Comparison of ENCODE assay signal across 8 cellular contexts in the genomic region with DNA sequence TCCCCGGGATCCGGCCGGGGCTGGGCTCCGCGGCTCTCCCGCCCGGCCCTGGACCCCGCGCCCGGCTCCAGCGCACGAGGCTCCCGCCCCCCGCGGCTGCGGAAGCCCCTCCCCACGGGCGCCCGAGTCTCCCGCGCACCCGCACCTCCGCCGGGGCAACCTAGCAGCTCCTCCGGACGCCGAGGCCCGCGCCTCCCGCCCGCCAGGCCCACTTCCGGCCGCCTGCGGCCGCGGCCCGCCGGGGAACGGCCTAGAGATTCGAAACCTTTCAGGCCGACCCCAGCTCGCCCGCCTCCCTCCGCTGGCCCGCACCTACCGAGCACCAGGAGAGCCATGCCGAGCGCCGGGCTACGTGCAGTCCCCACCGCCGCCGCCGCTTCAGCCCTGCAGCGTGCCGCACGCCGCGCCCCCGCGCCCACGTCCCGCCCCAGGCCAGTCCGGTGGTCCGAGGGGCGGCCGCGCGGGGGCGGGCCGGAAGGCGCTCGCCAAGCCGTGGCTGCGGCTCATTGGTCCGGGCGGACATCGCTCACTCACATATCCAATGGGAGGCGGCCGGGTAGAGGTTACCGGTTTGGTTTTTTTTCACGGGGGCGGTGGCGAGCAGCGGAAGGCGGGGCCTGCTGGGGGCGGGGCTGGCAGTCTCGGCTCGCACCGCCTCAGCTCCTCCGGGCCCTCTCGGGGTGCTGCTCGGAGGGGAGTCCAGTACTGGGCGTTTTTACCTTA. TPM values are rescaled to one million over a fixed set of nuclear protein-coding genes. Genes with fewer than 3 reads are reported as not detected.
DNase-seq lines count a peak whose midpoint lies in the region; ATAC-seq and TF ChIP-seq lines count a peak whose summit lies in the region.

Gene PDIA6 (minus strand): TSS at position 424 of the 723 bp plus-strand sequence. CDS start 89 bp downstream, at position 335.

- TF ChIP-seq EP300 in Ishikawa (IDR thresholded peaks at IDR 0.05; ENCODE audit: borderline replicate concordance) = no peak

- no peak for TF ChIP-seq RAD21 in Ishikawa (IDR thresholded peaks at IDR 0.05; ENCODE audit: low read depth)

- peak within 1 kb of the TSS; percentile 63 for H3K4me3 ChIP-seq in epithelial cell of esophagus (ENCODE audit: low read length)

- ATAC-seq in GM21619 (IDR thresholded peaks at IDR 0.05; ENCODE audit: unreplicated experiment) = peak; percentile 89

- DNase-seq in DMS153 (lab: John Stamatoyannopoulos, UW) (peak; percentile 91), OCI-M2 (lab: John Stamatoyannopoulos, UW; ENCODE audit: unreplicated experiment) (peak; percentile 73), activated T-cell treated with anti-CD3 and anti-CD28 coated beads for 4 hours (peak; percentile 92), epithelial cell of esophagus (ENCODE audit: low read depth) (peak; percentile 96), mucosa of gallbladder (ENCODE audit: low spot score) (peak; percentile 98)
- DNase-seq in stimulated activated CD8-positive, alpha-beta memory T cell treated with anti-CD3 and anti-CD28 coated beads, Interleukin-4, amount 100 ng/mL, for 24 hours (ENCODE audit: low read depth) = peak; percentile 94

- no peak for TF ChIP-seq CTCF in epithelial cell of esophagus (IDR thresholded peaks at IDR 0.05; ENCODE audit: insufficient read depth, low read depth, low read length, missing control alignments)

TF ChIP-seq in Ishikawa, 13 proteins besides CTCF, POLR2A, EP300 and RAD21:
- no peak for TF ChIP-seq USF1 (IDR thresholded peaks at IDR 0.05)
- peak; percentile 88 for TF ChIP-seq EGR1 (IDR thresholded peaks at IDR 0.05)
- peak; percentile 61; the same call in 1 of the 2 replicates for TF ChIP-seq CREB1 (IDR thresholded peaks at IDR 0.05; ENCODE audit: low read depth)
- TF ChIP-seq, protein P1, sequence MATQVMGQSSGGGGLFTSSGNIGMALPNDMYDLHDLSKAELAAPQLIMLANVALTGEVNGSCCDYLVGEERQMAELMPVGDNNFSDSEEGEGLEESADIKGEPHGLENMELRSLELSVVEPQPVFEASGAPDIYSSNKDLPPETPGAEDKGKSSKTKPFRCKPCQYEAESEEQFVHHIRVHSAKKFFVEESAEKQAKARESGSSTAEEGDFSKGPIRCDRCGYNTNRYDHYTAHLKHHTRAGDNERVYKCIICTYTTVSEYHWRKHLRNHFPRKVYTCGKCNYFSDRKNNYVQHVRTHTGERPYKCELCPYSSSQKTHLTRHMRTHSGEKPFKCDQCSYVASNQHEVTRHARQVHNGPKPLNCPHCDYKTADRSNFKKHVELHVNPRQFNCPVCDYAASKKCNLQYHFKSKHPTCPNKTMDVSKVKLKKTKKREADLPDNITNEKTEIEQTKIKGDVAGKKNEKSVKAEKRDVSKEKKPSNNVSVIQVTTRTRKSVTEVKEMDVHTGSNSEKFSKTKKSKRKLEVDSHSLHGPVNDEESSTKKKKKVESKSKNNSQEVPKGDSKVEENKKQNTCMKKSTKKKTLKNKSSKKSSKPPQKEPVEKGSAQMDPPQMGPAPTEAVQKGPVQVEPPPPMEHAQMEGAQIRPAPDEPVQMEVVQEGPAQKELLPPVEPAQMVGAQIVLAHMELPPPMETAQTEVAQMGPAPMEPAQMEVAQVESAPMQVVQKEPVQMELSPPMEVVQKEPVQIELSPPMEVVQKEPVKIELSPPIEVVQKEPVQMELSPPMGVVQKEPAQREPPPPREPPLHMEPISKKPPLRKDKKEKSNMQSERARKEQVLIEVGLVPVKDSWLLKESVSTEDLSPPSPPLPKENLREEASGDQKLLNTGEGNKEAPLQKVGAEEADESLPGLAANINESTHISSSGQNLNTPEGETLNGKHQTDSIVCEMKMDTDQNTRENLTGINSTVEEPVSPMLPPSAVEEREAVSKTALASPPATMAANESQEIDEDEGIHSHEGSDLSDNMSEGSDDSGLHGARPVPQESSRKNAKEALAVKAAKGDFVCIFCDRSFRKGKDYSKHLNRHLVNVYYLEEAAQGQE (IDR thresholded peaks at IDR 0.05; ENCODE audit: low read depth) = no peak
- no peak for TF ChIP-seq TCF12 (IDR thresholded peaks at IDR 0.05; ENCODE audit: low read depth)
- TF ChIP-seq TAF1 (IDR thresholded peaks at IDR 0.05; ENCODE audit: low read depth) = peak; percentile 69; the same call in 1 of the 2 replicates

RNA-seq across cellular contexts. Expression of gene PDIA6, which starts in this region (rescaled TPM):
- total RNA-seq in mucosa of gallbladder = 213 TPM

Comparison
In these comparisons a context has a peak if more than half of its experiments do, and no peak if none do; other contexts are left out.
1. Peak in every context shown above with its lines: DNase-seq, ATAC-seq and H3K4me3 ChIP-seq.